ENCODE assay signal across 25 cellular contexts in the genomic region with DNA sequence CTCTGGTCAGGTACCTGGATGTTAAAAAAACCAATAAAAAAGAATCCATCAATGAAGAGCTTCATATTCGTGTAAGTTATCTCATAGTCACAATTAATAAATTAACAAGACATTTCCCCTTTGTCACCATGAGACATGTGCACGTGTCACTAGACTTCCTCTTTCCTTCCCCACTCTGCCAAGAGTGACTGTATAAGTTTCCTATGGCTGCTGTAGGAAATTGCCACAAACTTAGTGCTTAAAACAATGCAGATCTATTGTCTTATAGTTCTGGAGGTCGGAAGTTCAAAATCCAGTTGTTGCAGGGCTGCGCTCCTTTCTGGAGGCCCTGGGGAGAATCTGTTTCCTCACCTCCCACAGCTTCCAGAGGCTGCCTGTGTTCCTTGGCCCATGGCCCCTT. TPM values are rescaled to one million over a fixed set of nuclear protein-coding genes. Genes with fewer than 3 reads are reported as not detected.
DNase-seq lines count a peak whose midpoint lies in the region; ATAC-seq lines count a peak whose summit lies in the region.
"Had no signal": no experiment of that assay in that cellular context is flagged by ENCODE, and none has a peak within 500 bp of the region (broad histone marks: within the 10 kb centered on the region; RNA-seq: fewer than 3 reads in every experiment).

No MANE protein-coding gene starts in this region.

- no peak overlapping the region for H2AK5ac ChIP-seq in neuronal stem cell (ENCODE audit: low read depth, low read length)

- no peak overlapping the region for H3K18ac ChIP-seq in neuronal stem cell (ENCODE audit: low read length)

- peaks cover 4% of the 10 kb centered on the region for H3K36me3 Mint-ChIP-seq in central memory CD8-positive, alpha-beta T cell (ENCODE audit: insufficient read depth)
- H3K36me3 Mint-ChIP-seq: CD8-positive, alpha-beta T cell had no signal

- H4K91ac ChIP-seq in neuronal stem cell (ENCODE audit: low read depth, low read length, poor library complexity): no peak overlapping the region

- H3K9ac ChIP-seq in neuronal stem cell (ENCODE audit: low read depth, low read length, poor library complexity): no peak overlapping the region

- H2BK12ac ChIP-seq in neuronal stem cell (ENCODE audit: low read length): no peak overlapping the region

- in situ Hi-C loops in KBM-7 (cut with MboI; ENCODE audit: low pct_unique_long_range_greater_than_20kb, low sequenced_read_pairs): no loop called here

- no peaks in the 10 kb centered on the region for H3K79me1 ChIP-seq in neuronal stem cell (ENCODE audit: low read depth, low read length)

- peaks cover 0 to 3% of the 10 kb centered on the region in 2 donors for H3K9me3 ChIP-seq in neuronal stem cell (replicated peaks in 1 of 2; ENCODE audit: control insufficient read depth in 2 of 2, insufficient read depth in 1 of 2, low read depth in 1 of 2, low read length in 2 of 2)
- H3K9me3 ChIP-seq: right lobe of liver, stomach, tibial nerve had no signal

- H2BK15ac ChIP-seq in neuronal stem cell (ENCODE audit: low read length): no peak overlapping the region

- H3K27me3 ChIP-seq in neuronal stem cell (ENCODE audit: control insufficient read depth in 3 of 3, insufficient read depth in 3 of 3, low read depth in 1 of 3, low read length in 3 of 3): no peaks in the 10 kb centered on the region
- H3K27me3 ChIP-seq: right lobe of liver, stomach, tibial nerve had no signal

- no peaks in the 10 kb centered on the region for H3K4me1 Mint-ChIP-seq in central memory CD8-positive, alpha-beta T cell

- no peak overlapping the region for H3K4me3 ChIP-seq in neuronal stem cell (ENCODE audit: low read length in 2 of 2)
- H3K4me3 ChIP-seq: heart right ventricle, right lobe of liver, stomach, tibial nerve had no signal

- no peak overlapping the region for H2BK5ac ChIP-seq in neuronal stem cell (ENCODE audit: low read length)

- no peaks in the 10 kb centered on the region for H3K36me3 ChIP-seq in neuronal stem cell (replicated peaks in 1 of 2; ENCODE audit: control insufficient read depth in 2 of 2, insufficient read depth in 2 of 2, low read length in 2 of 2)
- H3K36me3 ChIP-seq: heart right ventricle, right lobe of liver, tibial nerve had no signal

- no peaks in the 10 kb centered on the region for H3K9me3 Mint-ChIP-seq in central memory CD8-positive, alpha-beta T cell
- H3K9me3 Mint-ChIP-seq: activated CD4-positive, alpha-beta memory T cell treated with anti-CD3 and anti-CD28 coated beads, Interleukin-2, amount 10 ng/mL, durations not matched to agents 7 days and 5 days; CD8-positive, alpha-beta T cell had no signal

- peak; percentile 36 for ATAC-seq in central memory CD8-positive, alpha-beta T cell (replicated peaks; ENCODE audit: extremely low read depth, poor library complexity, severe bottlenecking)
- no peak for ATAC-seq in HG03571 (IDR thresholded peaks at IDR 0.05; ENCODE audit: unreplicated experiment)
- ATAC-seq: CD8-positive, alpha-beta T cell; heart right ventricle; right lobe of liver had no signal

- peak; percentile 41 for DNase-seq in KBM-7
- peak; percentile 59 for DNase-seq in NOMO-1 treated with dmso at 0.1 percent for 144 hours (lab: John Stamatoyannopoulos, UW; ENCODE audit: unreplicated experiment)
- DNase-seq in central memory CD8-positive, alpha-beta T cell (ENCODE audit: low spot score in 2 of 2): no peak
- DNase-seq in pulmonary artery endothelial cell (ENCODE audit: low read depth, low spot score): peak; percentile 19
- DNase-seq in stimulated activated naive CD4-positive, alpha-beta T cell treated with Interleukin-2 at 50 U/mL for 16 hours (lab: John Stamatoyannopoulos, UW): no peak
- no peak for DNase-seq in neuronal stem cell (ENCODE audit: low spot score)
- no peak for DNase-seq in central memory CD4-positive, alpha-beta T cell
- DNase-seq: activated CD4-positive, alpha-beta memory T cell treated with anti-CD3 and anti-CD28 coated beads, Interleukin-2, amount 10 ng/mL, durations not matched to agents 7 days and 5 days; activated CD4-positive, CD25-positive, alpha-beta regulatory T cell treated with anti-CD3 and anti-CD28 coated beads, Interleukin-2, amount 50 U/mL, for 72 hours; CD8-positive, alpha-beta T cell; erythroblast; GOT3; heart right ventricle; NCI-H1048; NCI-H187; NCI-H2171 treated with DMSO at 0.1 percent for 48 hours; NCI-H526 treated with DMSO at 0.1 percent for 48 hours; posterior cingulate gyrus; right lobe of liver; stomach; SW 1271 had no signal

- no peak overlapping the region for H2AFZ ChIP-seq in neuronal stem cell (ENCODE audit: low read length)

- no peak overlapping the region for H3K14ac ChIP-seq in neuronal stem cell (ENCODE audit: low read length)

- no peak overlapping the region for H3K4ac ChIP-seq in neuronal stem cell (ENCODE audit: low read length)

- no peak overlapping the region for H3K23ac ChIP-seq in neuronal stem cell (ENCODE audit: low read depth, low read length, poor library complexity)

- no peak overlapping the region for H3K27ac Mint-ChIP-seq in central memory CD8-positive, alpha-beta T cell (ENCODE audit: low read depth)
- H3K27ac Mint-ChIP-seq: activated CD4-positive, alpha-beta memory T cell treated with anti-CD3 and anti-CD28 coated beads, Interleukin-2, amount 10 ng/mL, durations not matched to agents 7 days and 5 days; CD8-positive, alpha-beta T cell had no signal

- no peak overlapping the region for H3K4me3 Mint-ChIP-seq in central memory CD8-positive, alpha-beta T cell
- H3K4me3 Mint-ChIP-seq: activated CD4-positive, alpha-beta memory T cell treated with anti-CD3 and anti-CD28 coated beads, Interleukin-2, amount 10 ng/mL, durations not matched to agents 7 days and 5 days; CD8-positive, alpha-beta T cell had no signal

- no peak overlapping the region for H3K27ac ChIP-seq in neuronal stem cell (replicated peaks; ENCODE audit: low read length)
- H3K27ac ChIP-seq: right lobe of liver, tibial nerve had no signal

- no peak overlapping the region for H4K8ac ChIP-seq in neuronal stem cell (ENCODE audit: low read depth, low read length)

- H3K4me1 ChIP-seq in neuronal stem cell (ENCODE audit: control insufficient read depth in 2 of 2, insufficient read depth in 1 of 2, low read depth in 1 of 2, low read length in 2 of 2): peaks cover 0 to 4% of the 10 kb centered on the region in 2 donors
- H3K4me1 ChIP-seq: right lobe of liver, tibial nerve had no signal

- no peak overlapping the region for H3K4me2 ChIP-seq in neuronal stem cell (ENCODE audit: insufficient read depth, low read length, poor library complexity, severe bottlenecking)

- no peak overlapping the region for H2BK120ac ChIP-seq in neuronal stem cell (ENCODE audit: low read depth, low read length)

- no CpG with 5 or more reads among the region's 4 CpGs for WGBS in neuronal stem cell (ENCODE audit: extremely low coverage in 2 of 2, insufficient read length in 2 of 2, insufficient replicate concordance in 1 of 2), 2 donors

- peaks cover 43% of the 10 kb centered on the region for H3K27me3 Mint-ChIP-seq in central memory CD8-positive, alpha-beta T cell

RNA-seq across cellular contexts. Expression of a gene that starts 35.8 kb away (rescaled TPM):
- not detected in 2 replicates for total RNA-seq in pulmonary artery endothelial cell
- not detected for polyA plus RNA-seq in neuronal stem cell (2013, experiment 1 of 2)
- not detected for polyA plus RNA-seq in neuronal stem cell (2013, experiment 2 of 2)
- total RNA-seq: CD8-positive, alpha-beta T cell; cerebellum; fibroblast of villous mesenchyme; right lobe of liver had no signal
- polyA plus RNA-seq: heart right ventricle had no signal

Comparison
In these comparisons a context has a peak if more than half of its experiments do, and no peak if none do; other contexts are left out.
1. DNase-seq: peak in KBM-7 (single experiment), NOMO-1 treated with dmso at 0.1 percent for 144 hours (single experiment) and pulmonary artery endothelial cell (single experiment); none in central memory CD8-positive, alpha-beta T cell (0 of 2), stimulated activated naive CD4-positive, alpha-beta T cell treated with Interleukin-2 at 50 U/mL for 16 hours (single experiment), neuronal stem cell (single experiment) and central memory CD4-positive, alpha-beta T cell (single experiment).